In the genomic region with DNA sequence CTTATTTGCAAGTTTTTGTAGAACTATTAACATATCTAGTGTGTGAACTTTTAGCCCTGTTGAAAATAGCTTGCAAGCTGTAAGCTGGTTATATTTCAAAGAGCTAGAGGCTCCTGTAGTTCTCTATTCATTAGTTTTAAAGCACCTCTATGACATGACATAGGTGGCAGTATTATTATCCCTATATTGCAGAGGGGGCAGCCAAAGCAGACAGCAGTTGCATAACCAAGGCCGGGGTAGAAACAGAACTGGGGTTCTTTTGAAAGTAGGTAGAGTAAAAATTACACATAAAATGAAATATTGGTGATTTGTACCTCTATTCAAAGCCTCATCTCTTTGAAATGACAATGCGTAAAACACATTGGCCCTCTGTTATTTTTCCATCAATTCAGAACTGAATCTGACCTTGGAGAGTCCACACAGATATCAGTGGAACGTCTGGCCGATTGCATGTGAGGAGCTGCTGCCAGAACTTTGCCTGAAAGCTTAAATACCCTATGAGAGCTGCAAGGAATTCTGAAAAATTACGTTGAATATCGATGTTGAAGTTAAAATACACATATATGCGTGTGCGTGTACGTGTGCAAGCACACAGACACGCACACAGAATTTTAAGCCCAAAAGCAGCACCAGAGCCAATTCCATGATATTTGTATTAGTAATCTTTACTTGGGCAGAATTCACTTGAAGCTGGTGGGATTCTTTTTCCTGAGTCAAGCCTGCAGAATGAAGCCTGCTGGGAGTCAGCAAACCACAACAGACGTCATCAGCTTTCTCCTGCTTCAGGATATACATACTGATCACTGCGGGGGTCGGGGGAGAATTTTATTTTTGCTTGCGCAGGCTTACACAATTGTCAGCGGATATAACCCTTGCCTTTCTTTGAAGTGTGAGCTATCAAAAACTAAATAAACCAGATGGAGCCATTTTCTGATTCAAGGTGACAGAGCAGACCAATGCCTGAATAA, we compare ENCODE assay signal across 12 cellular contexts.
DNase-seq lines count a peak whose midpoint lies in the region; ATAC-seq and TF ChIP-seq lines count a peak whose summit lies in the region.
"Had no signal": no experiment of that assay in that cellular context is flagged by ENCODE, and none has a peak within 500 bp of the region (broad histone marks: within the 10 kb centered on the region; RNA-seq: fewer than 3 reads in every experiment).

No MANE protein-coding gene starts in this region.

- TF ChIP-seq CTCF in epithelial cell of esophagus (IDR thresholded peaks at IDR 0.05; ENCODE audit: insufficient read depth, low read depth, low read length, missing control alignments) (no peak), osteocyte (IDR thresholded peaks at IDR 0.05) (no peak)

- H3K9me3 Mint-ChIP-seq in osteocyte (ENCODE audit: unreplicated experiment), result no peaks in the 10 kb centered on the region
- H3K9me3 Mint-ChIP-seq: neural crest cell had no signal

- DNase-seq in GM04504 (ENCODE audit: low read depth) (peak; percentile 86), RPMI7951 (ENCODE audit: low read depth) (peak; percentile 96), epithelial cell of esophagus (ENCODE audit: low read depth) (peak; percentile 30), osteocyte (ENCODE audit: extremely low spot score, unreplicated experiment) (no peak), NCI-H82 (lab: John Stamatoyannopoulos, UW) (no peak)
- no peak for DNase-seq in effector CD4-positive, alpha-beta T cell
- no peak for DNase-seq in activated naive CD4-positive, alpha-beta T cell treated with Interleukin-2 at 50 U/mL for 16 hours
- DNase-seq: cerebellar nuclear complex, DMS79, T-cell had no signal

- ATAC-seq in GM18909 (IDR thresholded peaks at IDR 0.05; ENCODE audit: poor library complexity, unreplicated experiment), result no peak
- ATAC-seq: T-cell had no signal

- H3K27me3 Mint-ChIP-seq in osteocyte (ENCODE audit: unreplicated experiment), result no peaks in the 10 kb centered on the region

- H3K27ac Mint-ChIP-seq in osteocyte (ENCODE audit: unreplicated experiment), result peak overlapping the region; percentile 91
- H3K27ac Mint-ChIP-seq: T-cell had no signal

- peaks cover 61% of the 10 kb centered on the region for H3K4me1 Mint-ChIP-seq in osteocyte (ENCODE audit: unreplicated experiment)
- H3K4me1 Mint-ChIP-seq: neural crest cell, T-cell had no signal

- no peak overlapping the region for H3K4me3 ChIP-seq in epithelial cell of esophagus (ENCODE audit: low read length)

- H3K36me3 Mint-ChIP-seq in osteocyte (ENCODE audit: unreplicated experiment), result peaks cover 2% of the 10 kb centered on the region
- H3K36me3 Mint-ChIP-seq: T-cell had no signal

- H3K4me3 Mint-ChIP-seq in osteocyte (ENCODE audit: unreplicated experiment), result peak overlapping the region; percentile 62
- H3K4me3 Mint-ChIP-seq: neural crest cell, T-cell had no signal

Comparison
In these comparisons a context has a peak if more than half of its experiments do, and no peak if none do; other contexts are left out.
1. DNase-seq: peak in GM04504 (single experiment), RPMI7951 (single experiment) and epithelial cell of esophagus (single experiment); none in osteocyte (single experiment), effector CD4-positive, alpha-beta T cell (single experiment), NCI-H82 (single experiment) and activated naive CD4-positive, alpha-beta T cell treated with Interleukin-2 at 50 U/mL for 16 hours (single experiment).